In the genomic region with DNA sequence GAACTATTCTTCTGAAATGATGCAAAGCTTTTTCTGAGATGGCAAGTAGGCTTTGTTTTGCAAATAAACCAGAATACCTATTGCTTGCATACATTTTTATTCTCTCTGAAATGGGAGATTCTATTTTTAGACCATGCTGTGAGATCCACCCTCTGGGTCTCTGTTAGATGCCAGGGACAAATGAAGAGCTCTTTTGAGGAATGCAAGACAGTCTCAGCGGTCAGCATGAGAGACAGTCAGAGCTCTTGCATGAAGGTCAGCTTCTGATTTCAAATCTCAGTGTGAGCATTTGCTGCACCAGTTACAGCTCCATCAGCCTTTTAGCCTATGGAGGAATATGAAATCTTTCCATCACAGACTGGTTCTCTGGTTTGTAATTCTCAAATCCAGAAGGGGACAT, we compare ENCODE assay signal across 1 cellular context.
TF ChIP-seq lines count a peak whose summit lies in the region.

No MANE protein-coding gene starts in this region.

TF ChIP-seq in H1, 55 proteins besides CTCF, POLR2A, EP300 and RAD21 (continued from another document):
- TF ChIP-seq USF2 (IDR thresholded peaks at IDR 0.05; ENCODE audit: low read length), result no peak
- no peak for TF ChIP-seq NRF1 (IDR thresholded peaks at IDR 0.05; ENCODE audit: low read depth, low read length)
- TF ChIP-seq EGR1 (IDR thresholded peaks at IDR 0.05; ENCODE audit: borderline replicate concordance, low read depth, low read length), result no peak
- TF ChIP-seq SRF (IDR thresholded peaks at IDR 0.05; ENCODE audit: low read depth, low read length), result no peak
- no peak for TF ChIP-seq CBX8 (IDR thresholded peaks at IDR 0.05; ENCODE audit: borderline replicate concordance, low read depth, low read length)
- TF ChIP-seq TBP (IDR thresholded peaks at IDR 0.05; ENCODE audit: low read depth, low read length), result no peak
